In the genomic region with DNA sequence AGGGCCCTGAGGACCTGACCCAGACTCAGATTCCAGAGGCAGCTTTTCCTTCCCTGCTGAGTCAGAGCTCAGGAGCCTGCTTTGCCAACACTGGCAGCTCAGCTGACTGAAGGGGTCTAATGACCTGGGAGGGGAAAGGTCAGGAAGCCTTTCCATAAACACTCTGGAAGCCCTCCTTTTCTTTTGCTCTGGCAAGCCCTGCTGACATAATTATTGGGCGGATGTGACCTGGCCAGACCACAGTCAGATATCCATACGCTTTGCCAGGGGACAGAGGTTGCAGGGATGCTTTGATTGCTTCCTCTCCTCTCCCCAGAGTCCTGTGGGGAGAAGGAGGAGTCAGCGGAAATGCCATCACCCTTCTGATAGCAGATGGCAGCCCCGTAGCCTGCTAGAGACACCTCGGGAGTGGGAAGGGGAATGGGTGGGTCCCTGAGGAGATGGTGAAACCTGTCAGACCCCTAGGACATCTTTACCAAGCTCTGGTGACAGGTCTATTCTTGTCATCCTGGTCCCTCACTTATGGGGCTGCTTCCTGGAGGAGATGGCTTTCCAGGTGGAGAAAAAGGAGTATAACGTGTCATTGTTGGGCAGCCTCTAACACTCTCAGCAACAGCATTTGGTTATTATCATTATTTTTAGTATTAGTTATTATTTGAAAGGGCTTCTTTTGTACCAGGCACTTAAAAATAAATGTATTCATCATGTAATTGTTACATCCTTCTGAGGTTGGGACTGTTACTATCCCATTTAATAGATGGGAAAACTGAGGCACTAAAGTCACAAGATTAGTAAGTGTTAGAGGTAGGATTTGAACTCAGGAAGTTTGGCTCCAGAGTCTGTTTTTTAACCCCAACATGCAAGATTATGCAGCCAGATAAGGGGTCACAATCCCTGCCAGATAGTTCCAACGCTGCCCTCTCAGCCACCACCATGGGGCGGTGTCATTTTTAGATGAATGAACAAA, we compare ENCODE assay signal across 26 cellular contexts. TPM values are rescaled to one million over a fixed set of nuclear protein-coding genes. Genes with fewer than 3 reads are reported as not detected.
A peak's percentile ranks its signal among the peaks of the same experiment; 100 is the strongest.
DNase-seq lines count a peak whose midpoint lies in the region; ATAC-seq and TF ChIP-seq lines count a peak whose summit lies in the region.
"Had no signal": no experiment of that assay in that cellular context is flagged by ENCODE, and none has a peak within 500 bp of the region (broad histone marks: within the 10 kb centered on the region; RNA-seq: fewer than 3 reads in every experiment).

No MANE protein-coding gene starts in this region.

- TF ChIP-seq CTCF in coronary artery (IDR thresholded peaks at IDR 0.05) (no peak), vagina (IDR thresholded peaks at IDR 0.05) (no peak)

- DNase-seq in NCI-H2171 treated with DMSO at 0.1 percent for 48 hours (lab: John Stamatoyannopoulos, UW) (peak; percentile 49), NCI-H2171 (lab: John Stamatoyannopoulos, UW) (no peak), coronary artery (ENCODE audit: low spot score) (no peak), lung microvascular endothelial cell (ENCODE audit: low read depth in 2 of 2) (peak; percentile 70 to 74), vagina (ENCODE audit: extremely low spot score in 2 of 2) (no peak), NOMO-1 treated with dmso at 0.1 percent for 144 hours (lab: John Stamatoyannopoulos, UW; ENCODE audit: unreplicated experiment) (no peak), head of caudate nucleus (no peak)
- DNase-seq: activated CD4-positive, alpha-beta T cell treated with anti-CD3 and anti-CD28 coated beads, Interleukin-2, amount 10 ng/mL, durations not matched to agents 24 days and 14 days; activated naive CD4-positive, alpha-beta T cell; activated T-cell treated with anti-CD3 and anti-CD28 coated beads, Interleukin-2, amount 50 U/mL, for 4 hours; brain microvascular endothelial cell; CD8-positive, alpha-beta memory T cell; H7; Karpas-422; NCI-H1694 treated with DMSO at 0.1 percent for 48 hours; NCI-H69; retina; SK-N-SH; stimulated activated CD4-positive, alpha-beta T cell treated with anti-CD3 and anti-CD28 coated beads, Interleukin-12 subunit alpha, Interleukin-12 subunit beta, amount 100 ng/mL, for 4 hours; stimulated activated naive CD4-positive, alpha-beta T cell treated with Interleukin-2 at 50 U/mL for 16 hours; T-helper 2 cell; testis had no signal

- no peak for ATAC-seq in GM19455 (IDR thresholded peaks at IDR 0.05; ENCODE audit: unreplicated experiment)
- ATAC-seq: activated T-cell treated with anti-CD3 and anti-CD28 coated beads, Interleukin-2, amount 50 U/mL, for 4 hours; naive thymus-derived CD8-positive, alpha-beta T cell had no signal

- no peak for TF ChIP-seq POLR2A in vagina (IDR thresholded peaks at IDR 0.05)

- H3K9me3 ChIP-seq in vagina = no peaks in the 10 kb centered on the region
- H3K9me3 ChIP-seq: SK-N-SH, testis had no signal

- H3K27me3 ChIP-seq in vagina = no peaks in the 10 kb centered on the region
- H3K27me3 ChIP-seq: brain microvascular endothelial cell, testis had no signal

- intact Hi-C loops in vagina (cut with DNase I) (no loop called here), head of caudate nucleus (cut with DNase I) (no loop called here)

- no peak overlapping the region for H3K4me3 ChIP-seq in coronary artery
- no peak overlapping the region for H3K4me3 ChIP-seq in vagina
- H3K4me3 ChIP-seq: testis had no signal

- H3K36me3 ChIP-seq in vagina = no peaks in the 10 kb centered on the region
- H3K36me3 ChIP-seq: brain microvascular endothelial cell had no signal

- H3K27ac ChIP-seq in coronary artery = peak overlapping the region; percentile 34 to 80
- H3K27ac ChIP-seq in vagina = peak overlapping the region; percentile 15
- H3K27ac ChIP-seq: 22Rv1, brain microvascular endothelial cell, testis, VCaP had no signal

- peaks cover 64% of the 10 kb centered on the region for H3K4me1 ChIP-seq in vagina

RNA-seq across cellular contexts. Expression of gene COL27A1, which starts 11.6 kb away (rescaled TPM):
- 0.40 and 1.1 TPM in 2 replicates for total RNA-seq in lung microvascular endothelial cell
- total RNA-seq in vagina = 17.2 TPM

Comparison
In these comparisons a context has a peak if more than half of its experiments do, and no peak if none do; other contexts are left out.
1. DNase-seq: peak in NCI-H2171 treated with DMSO at 0.1 percent for 48 hours (single experiment) and lung microvascular endothelial cell (2 of 2); none in NCI-H2171 (single experiment), coronary artery (single experiment), vagina (0 of 2), NOMO-1 treated with dmso at 0.1 percent for 144 hours (single experiment) and head of caudate nucleus (0 of 42).